ENCODE assay signal across 8 cellular contexts in genomic region chr14:22929848-22930364, GRCh38. TPM values are rescaled to one million over a fixed set of nuclear protein-coding genes. Genes with fewer than 3 reads are reported as not detected.
DNase-seq lines count a peak whose midpoint lies in the region; ATAC-seq and TF ChIP-seq lines count a peak whose summit lies in the region.

No MANE protein-coding gene starts in this region.

- H3K27me3 Mint-ChIP-seq in Calu3 (ENCODE audit: unreplicated experiment), result no peaks in the 10 kb centered on the region

- no TSS peak for BruUV-seq in Calu3 (replicated peaks; lab: Mats Ljungman, UMichigan)

- peak overlapping the region; percentile 86 to 93 (median 87) for H3K27ac ChIP-seq in gastrocnemius medialis

- in situ Hi-C loops in gastrocnemius medialis (cut with MboI; ENCODE audit: low sequenced_read_pairs in 4 of 4), result no loop called here

- H3K4me1 ChIP-seq in gastrocnemius medialis, result peaks cover 9 to 11% of the 10 kb centered on the region in 2 donors

- no peaks in the 10 kb centered on the region for H3K9me3 Mint-ChIP-seq in Calu3 (ENCODE audit: low read depth, unreplicated experiment)

- no peak overlapping the region for H3K27ac Mint-ChIP-seq in Calu3 (ENCODE audit: unreplicated experiment)

- no peaks in the 10 kb centered on the region for H3K27me3 ChIP-seq in gastrocnemius medialis

- peak; percentile 1 for ATAC-seq in GM19463 (IDR thresholded peaks at IDR 0.05; ENCODE audit: unreplicated experiment)
- ATAC-seq in gastrocnemius medialis, result peak; percentile 15 to 48
- ATAC-seq in HG02884 (IDR thresholded peaks at IDR 0.05; ENCODE audit: unreplicated experiment), result no peak
- no peak for ATAC-seq in GM18519 (IDR thresholded peaks at IDR 0.05; ENCODE audit: low FRiP score, unreplicated experiment)

- no peaks in the 10 kb centered on the region for H3K9me3 ChIP-seq in gastrocnemius medialis

- TF ChIP-seq POLR2A in NB4 (IDR thresholded peaks at IDR 0.05; ENCODE audit: extremely low read depth, insufficient read length), result no peak
- no peak for TF ChIP-seq POLR2A in gastrocnemius medialis (IDR thresholded peaks at IDR 0.05)

- no peak overlapping the region for H3K4me3 Mint-ChIP-seq in Calu3 (ENCODE audit: low read depth, unreplicated experiment)

- H3K36me3 Mint-ChIP-seq in Calu3 (ENCODE audit: insufficient read depth, unreplicated experiment), result peaks cover 9% of the 10 kb centered on the region

- intact Hi-C loops in gastrocnemius medialis (cut with DNase I; ENCODE audit: low total_unique reads) (loop anchor here (1.0 to 10.0 kb wide), 11 partner anchors 11 to 625 kb away; partner anchors contain the start of genes C14orf93, CDH24, HOMEZ and LRP10), Calu3 (cut with micrococcal nuclease; ENCODE audit: unreplicated experiment) (loop anchor here (1.0 to 2.0 kb wide), 2 partner anchors 53 to 128 kb away; partner anchors contain the start of gene AJUBA)

- CTCF ChIA-PET in Calu3 (lab: Charles Lee), result interaction anchor here (0.6 to 2.3 kb wide), 11 partner anchors 11 to 375 kb away, joined by 3 to 10 read pairs (median 5); partner anchors contain the start of genes AJUBA, HAUS4 and RBM23

- no peak for DNase-seq in NB4 (ENCODE audit: low read depth)
- DNase-seq in fibroblast of the aortic adventitia (ENCODE audit: low read depth), result no peak
- no peak for DNase-seq in gastrocnemius medialis
- no peak for DNase-seq in Calu3
- no peak for DNase-seq in LoVo (ENCODE audit: low spot score)

- peak overlapping the region; percentile 95 for H3K4me3 ChIP-seq in NB4 (ENCODE audit: low read depth, low read length)
- peak overlapping the region; percentile 65 for H3K4me3 ChIP-seq in fibroblast of the aortic adventitia (ENCODE audit: low read depth, low read length)
- peak overlapping the region; percentile 58 to 95 (median 72) for H3K4me3 ChIP-seq in gastrocnemius medialis

- TF ChIP-seq CTCF in NB4 (IDR thresholded peaks at IDR 0.05; ENCODE audit: low read depth, low read length) (no peak), fibroblast of the aortic adventitia (IDR thresholded peaks at IDR 0.05; ENCODE audit: insufficient read depth, low read length) (no peak), gastrocnemius medialis (IDR thresholded peaks at IDR 0.05 in 4 of 5, conservative IDR thresholded peaks at IDR 0.05 in 1 of 5) (no peak), Calu3 (IDR thresholded peaks at IDR 0.05; ENCODE audit: unreplicated experiment) (no peak)

- H3K4me1 Mint-ChIP-seq in Calu3 (ENCODE audit: low read depth, unreplicated experiment), result peaks cover 9% of the 10 kb centered on the region

- H3K36me3 ChIP-seq in gastrocnemius medialis, result peaks cover 0 to 18% of the 10 kb centered on the region in 2 donors

RNA-seq across cellular contexts. Expression of gene PRMT5, which starts 0.7 kb away (rescaled TPM):
- total RNA-seq in fibroblast of the aortic adventitia (ENCODE audit: low replicate concordance), result 23.0 and 53.5 TPM in 2 replicates
- total RNA-seq in gastrocnemius medialis, result 10 to 100 TPM; 67.2 to 83.2 (median 78.6) TPM
- total RNA-seq in Calu3 (2022), result 101 and 113 TPM in 2 replicates

RNA-seq across cellular contexts. Expression of gene RBM23, which starts 11.0 kb away (rescaled TPM):
- total RNA-seq in fibroblast of the aortic adventitia (ENCODE audit: low replicate concordance) (48.7 and 101 TPM in 2 replicates), gastrocnemius medialis (10 to 100 TPM; 37.7 to 83.3 (median 62.1) TPM), Calu3 (2022) (65.3 and 70.9 TPM in 2 replicates)

RNA-seq across cellular contexts. Expression of gene HAUS4, which starts 27.0 kb away (rescaled TPM):
- total RNA-seq in fibroblast of the aortic adventitia (ENCODE audit: low replicate concordance), result 29.3 and 31.2 TPM in 2 replicates
- 10 to 100 TPM; 12.9 to 34.6 (median 17.1) TPM for total RNA-seq in gastrocnemius medialis
- total RNA-seq in Calu3 (2022), result 30.4 and 32.1 TPM in 2 replicates

RNA-seq across cellular contexts. Expression of gene REM2, which starts 46.9 kb away (rescaled TPM):
- total RNA-seq in fibroblast of the aortic adventitia (ENCODE audit: low replicate concordance) (0.09 TPM in 1 of 2 replicates, not detected in the other), gastrocnemius medialis (1 to 10 TPM in 1 of 4 donors, not detected in 3; 1.1 TPM), Calu3 (2022) (0.85 and 1.0 TPM in 2 replicates)

RNA-seq across cellular contexts. Expression of gene AJUBA, which starts 52.4 kb away (rescaled TPM):
- 14.6 and 47.6 TPM in 2 replicates for total RNA-seq in fibroblast of the aortic adventitia (ENCODE audit: low replicate concordance)
- total RNA-seq in gastrocnemius medialis, result 1 to 10 TPM in 2 of 4 donors, under 1 TPM in 2; 0.46 to 5.0 (median 1.9) TPM
- 20.2 and 32.7 TPM in 2 replicates for total RNA-seq in Calu3 (2022)

Comparison
In these comparisons a context has a peak if more than half of its experiments do, and no peak if none do; other contexts are left out.
1. ATAC-seq: peak in GM19463 (single experiment) and gastrocnemius medialis (2 of 2); none in HG02884 (single experiment) and GM18519 (single experiment).
2. Peak in every context shown above with its lines, with median percentiles within 50 percentile points of each other: H3K4me3 ChIP-seq.